29 cellular contexts compared by ENCODE assay signal in genomic region chrX:47634871-47635575, GRCh38. TPM values are rescaled to one million over a fixed set of nuclear protein-coding genes. Genes with fewer than 3 reads are reported as not detected.
DNase-seq lines count a peak whose midpoint lies in the region; ATAC-seq and TF ChIP-seq lines count a peak whose summit lies in the region.
"Had no signal": no experiment of that assay in that cellular context is flagged by ENCODE, and none has a peak within 500 bp of the region (broad histone marks: within the 10 kb centered on the region; RNA-seq: fewer than 3 reads in every experiment).

No MANE protein-coding gene starts in this region.

- ATAC-seq in CD8-positive, alpha-beta T cell, result peak; percentile 68
- peak; percentile 83 for ATAC-seq in activated T-helper 17 cell treated with anti-CD3 and anti-CD28 coated beads, Interleukin-2, amount 50 U/mL, for 72 hours (replicated peaks)
- ATAC-seq in natural killer cell treated with Interleukin-12 subunit alpha and Interleukin-12 subunit beta and Interleukin-15 and Interleukin-18, amount 100 ng/mL, for 72 hours, result peak; percentile 90 to 91
- ATAC-seq in HG03097 (IDR thresholded peaks at IDR 0.05; ENCODE audit: low FRiP score, unreplicated experiment), result no peak
- ATAC-seq: gastroesophageal sphincter, K562, Panc1, T-helper 17 cell had no signal

- peaks cover 35% of the 10 kb centered on the region for H3K36me3 Mint-ChIP-seq in activated naive CD4-positive, alpha-beta T cell treated with anti-CD3 and anti-CD28 coated beads, Interleukin-2, amount 10 ng/mL, durations not matched to agents 7 days and 5 days
- peaks cover 35% of the 10 kb centered on the region for H3K36me3 Mint-ChIP-seq in CD8-positive, alpha-beta T cell
- peaks cover 9% of the 10 kb centered on the region for H3K36me3 Mint-ChIP-seq in activated T-helper 17 cell treated with anti-CD3 and anti-CD28 coated beads, Interleukin-2, amount 50 U/mL, for 72 hours (ENCODE audit: low read depth)
- peaks cover 7% of the 10 kb centered on the region for H3K36me3 Mint-ChIP-seq in natural killer cell treated with Interleukin-12 subunit alpha and Interleukin-12 subunit beta and Interleukin-15 and Interleukin-18, amount 100 ng/mL, for 72 hours

- no peaks in the 10 kb centered on the region for H3K9me3 ChIP-seq in CD8-positive, alpha-beta T cell (ENCODE audit: low read length)
- H3K9me3 ChIP-seq: BE2C, gastroesophageal sphincter, vagina had no signal

- peaks cover 16% of the 10 kb centered on the region for H3K4me1 ChIP-seq in CD8-positive, alpha-beta T cell (ENCODE audit: insufficient read depth, low read length)
- H3K4me1 ChIP-seq: BE2C, gastroesophageal sphincter, tibial artery, vagina had no signal

- H3K4me1 Mint-ChIP-seq in activated naive CD4-positive, alpha-beta T cell treated with anti-CD3 and anti-CD28 coated beads, Interleukin-2, amount 10 ng/mL, durations not matched to agents 7 days and 5 days, result peaks cover 36% of the 10 kb centered on the region
- H3K4me1 Mint-ChIP-seq in CD8-positive, alpha-beta T cell (ENCODE audit: low read depth), result peaks cover 15% of the 10 kb centered on the region
- H3K4me1 Mint-ChIP-seq in activated T-helper 17 cell treated with anti-CD3 and anti-CD28 coated beads, Interleukin-2, amount 50 U/mL, for 72 hours, result peaks cover 10% of the 10 kb centered on the region
- peaks cover 2 to 6% of the 10 kb centered on the region in 2 donors for H3K4me1 Mint-ChIP-seq in natural killer cell treated with Interleukin-12 subunit alpha and Interleukin-12 subunit beta and Interleukin-15 and Interleukin-18, amount 100 ng/mL, for 72 hours (ENCODE audit: low read depth in 2 of 2)
- H3K4me1 Mint-ChIP-seq: nephron had no signal

- intact Hi-C loops in CD8-positive, alpha-beta T cell (cut with DNase I, micrococcal nuclease), result loop anchor here in 1 of 2 experiments (5.0 kb wide), 1 partner anchor 73 kb away; the partner anchor contains the start of gene ARAF

- CTCF ChIA-PET in activated naive CD4-positive, alpha-beta T cell treated with anti-CD3 and anti-CD28 coated beads, Interleukin-2, amount 10 ng/mL, durations not matched to agents 7 days and 5 days (lab: Charles Lee), result no interaction called here
- CTCF ChIA-PET in CD8-positive, alpha-beta T cell (lab: Charles Lee), result no interaction called here

- H3K4me3 Mint-ChIP-seq in activated naive CD4-positive, alpha-beta T cell treated with anti-CD3 and anti-CD28 coated beads, Interleukin-2, amount 10 ng/mL, durations not matched to agents 7 days and 5 days, result no peak overlapping the region
- H3K4me3 Mint-ChIP-seq in CD8-positive, alpha-beta T cell, result no peak overlapping the region
- H3K4me3 Mint-ChIP-seq in activated T-helper 17 cell treated with anti-CD3 and anti-CD28 coated beads, Interleukin-2, amount 50 U/mL, for 72 hours, result no peak overlapping the region
- H3K4me3 Mint-ChIP-seq in natural killer cell treated with Interleukin-12 subunit alpha and Interleukin-12 subunit beta and Interleukin-15 and Interleukin-18, amount 100 ng/mL, for 72 hours, result no peak overlapping the region
- H3K4me3 Mint-ChIP-seq: nephron, T-helper 17 cell had no signal

- no peak for TF ChIP-seq CTCF in CD8-positive, alpha-beta T cell (IDR thresholded peaks at IDR 0.05)

- H3K27me3 Mint-ChIP-seq in activated naive CD4-positive, alpha-beta T cell treated with anti-CD3 and anti-CD28 coated beads, Interleukin-2, amount 10 ng/mL, durations not matched to agents 7 days and 5 days, result no peaks in the 10 kb centered on the region
- H3K27me3 Mint-ChIP-seq in CD8-positive, alpha-beta T cell (ENCODE audit: low read depth), result no peaks in the 10 kb centered on the region
- no peaks in the 10 kb centered on the region for H3K27me3 Mint-ChIP-seq in activated T-helper 17 cell treated with anti-CD3 and anti-CD28 coated beads, Interleukin-2, amount 50 U/mL, for 72 hours
- H3K27me3 Mint-ChIP-seq in natural killer cell treated with Interleukin-12 subunit alpha and Interleukin-12 subunit beta and Interleukin-15 and Interleukin-18, amount 100 ng/mL, for 72 hours, result peaks cover 0 to 13% of the 10 kb centered on the region in 2 donors
- H3K27me3 Mint-ChIP-seq: T-helper 17 cell had no signal

- H3K36me3 ChIP-seq in CD8-positive, alpha-beta T cell (ENCODE audit: insufficient read depth, low read length), result peaks cover 13% of the 10 kb centered on the region

- H3K27me3 ChIP-seq in CD8-positive, alpha-beta T cell (ENCODE audit: insufficient read depth, low read length), result no peaks in the 10 kb centered on the region
- H3K27me3 ChIP-seq: BE2C, brain microvascular endothelial cell, gastroesophageal sphincter, hepatocyte, tibial artery, vagina had no signal

- POLR2A ChIA-PET in CD8-positive, alpha-beta T cell (lab: Charles Lee), result no interaction called here

- no peak overlapping the region for H3K4me3 ChIP-seq in CD8-positive, alpha-beta T cell (ENCODE audit: low read depth, low read length)
- H3K4me3 ChIP-seq: gastroesophageal sphincter, hepatocyte, K562, lung, tibial artery, vagina had no signal

- H3K27ac Mint-ChIP-seq in activated naive CD4-positive, alpha-beta T cell treated with anti-CD3 and anti-CD28 coated beads, Interleukin-2, amount 10 ng/mL, durations not matched to agents 7 days and 5 days, result no peak overlapping the region
- H3K27ac Mint-ChIP-seq in CD8-positive, alpha-beta T cell, result no peak overlapping the region
- no peak overlapping the region for H3K27ac Mint-ChIP-seq in activated T-helper 17 cell treated with anti-CD3 and anti-CD28 coated beads, Interleukin-2, amount 50 U/mL, for 72 hours
- no peak overlapping the region for H3K27ac Mint-ChIP-seq in natural killer cell treated with Interleukin-12 subunit alpha and Interleukin-12 subunit beta and Interleukin-15 and Interleukin-18, amount 100 ng/mL, for 72 hours
- H3K27ac Mint-ChIP-seq: activated T-helper 2 cell treated with anti-CD3 and anti-CD28 coated beads, Interferon-gamma antibody, Interleukin-2, Interleukin-4, amounts not matched to agents 10 μg/mL and 5 μg/mL and 100 μg/mL, durations not matched to agents 14 hours and 24 hours and 36 hours; nephron; T-helper 17 cell had no signal

- peak; percentile 12 for DNase-seq in activated naive CD4-positive, alpha-beta T cell treated with Interleukin-2 at 50 U/mL for 16 hours
- DNase-seq in activated naive CD4-positive, alpha-beta T cell treated with anti-CD3 and anti-CD28 coated beads, Interleukin-2, amount 10 ng/mL, durations not matched to agents 7 days and 5 days, result no peak
- DNase-seq in CD8-positive, alpha-beta T cell, result no peak
- peak; percentile 74 for DNase-seq in natural killer cell treated with Interleukin-12 subunit alpha and Interleukin-12 subunit beta and Interleukin-15 and Interleukin-18, amount 100 ng/mL, for 72 hours (ENCODE audit: low spot score)
- DNase-seq in NCI-H510A (lab: John Stamatoyannopoulos, UW), result no peak
- no peak for DNase-seq in GOT3 (lab: John Stamatoyannopoulos, UW)
- DNase-seq: ACHN, BE2C, brain microvascular endothelial cell, EL, NCI-H1092, NCI-H1694 treated with DMSO at 0.1 percent for 48 hours, NCI-H446, NCI-H774, SHP77, T-helper 17 cell, tibial artery had no signal

- H3K27ac ChIP-seq in CD8-positive, alpha-beta T cell (ENCODE audit: low read depth, low read length), result no peak overlapping the region
- H3K27ac ChIP-seq: brain microvascular endothelial cell, gastroesophageal sphincter, hepatocyte, tibial artery, vagina had no signal

- no peaks in the 10 kb centered on the region for H3K9me3 Mint-ChIP-seq in activated naive CD4-positive, alpha-beta T cell treated with anti-CD3 and anti-CD28 coated beads, Interleukin-2, amount 10 ng/mL, durations not matched to agents 7 days and 5 days
- no peaks in the 10 kb centered on the region for H3K9me3 Mint-ChIP-seq in CD8-positive, alpha-beta T cell
- no peaks in the 10 kb centered on the region for H3K9me3 Mint-ChIP-seq in activated T-helper 17 cell treated with anti-CD3 and anti-CD28 coated beads, Interleukin-2, amount 50 U/mL, for 72 hours
- no peaks in the 10 kb centered on the region for H3K9me3 Mint-ChIP-seq in natural killer cell treated with Interleukin-12 subunit alpha and Interleukin-12 subunit beta and Interleukin-15 and Interleukin-18, amount 100 ng/mL, for 72 hours

RNA-seq across cellular contexts. Expression of gene CFP, which starts 5.3 kb away (rescaled TPM):
- 1 to 10 TPM; 4.8 to 6.2 TPM for total RNA-seq in CD8-positive, alpha-beta T cell
- total RNA-seq in activated T-helper 17 cell treated with anti-CD3 and anti-CD28 coated beads, Interleukin-2, amount 50 U/mL, for 72 hours, result 1 to 10 TPM; 3.2 to 7.6 TPM
- total RNA-seq in natural killer cell treated with Interleukin-12 subunit alpha and Interleukin-12 subunit beta and Interleukin-15 and Interleukin-18, amount 100 ng/mL, for 72 hours, result 1 to 10 TPM in 1 of 2 donors, under 1 TPM in 1; 0.71 to 2.3 TPM
- total RNA-seq: H4 had no signal

RNA-seq across cellular contexts. Expression of gene ELK1, which starts 15.3 kb away (rescaled TPM):
- 10 to 100 TPM; 33.6 to 41.2 TPM for total RNA-seq in CD8-positive, alpha-beta T cell
- total RNA-seq in activated T-helper 17 cell treated with anti-CD3 and anti-CD28 coated beads, Interleukin-2, amount 50 U/mL, for 72 hours, result 10 to 100 TPM; 77.8 to 95.9 TPM
- 10 to 100 TPM; 24.5 to 49.5 TPM for total RNA-seq in natural killer cell treated with Interleukin-12 subunit alpha and Interleukin-12 subunit beta and Interleukin-15 and Interleukin-18, amount 100 ng/mL, for 72 hours

RNA-seq across cellular contexts. Expression of gene SYN1, which starts 15.4 kb away (rescaled TPM):
- under 1 TPM in 1 of 2 experiments, not detected in 1; 0.17 TPM for total RNA-seq in CD8-positive, alpha-beta T cell
- 1 to 10 TPM; 1.0 to 4.3 TPM for total RNA-seq in activated T-helper 17 cell treated with anti-CD3 and anti-CD28 coated beads, Interleukin-2, amount 50 U/mL, for 72 hours
- total RNA-seq in natural killer cell treated with Interleukin-12 subunit alpha and Interleukin-12 subunit beta and Interleukin-15 and Interleukin-18, amount 100 ng/mL, for 72 hours, result under 1 TPM; 0.29 to 0.92 TPM
- total RNA-seq: H4, skeletal muscle tissue had no signal

RNA-seq across cellular contexts. Expression of gene UXT, which starts 24.0 kb away (rescaled TPM):
- total RNA-seq in CD8-positive, alpha-beta T cell, result 100 to 1,000 TPM; 202 TPM
- 100 to 1,000 TPM; 127 to 156 TPM for total RNA-seq in activated T-helper 17 cell treated with anti-CD3 and anti-CD28 coated beads, Interleukin-2, amount 50 U/mL, for 72 hours
- 100 to 1,000 TPM in 1 of 2 donors, 10 to 100 TPM in 1; 80.5 to 113 TPM for total RNA-seq in natural killer cell treated with Interleukin-12 subunit alpha and Interleukin-12 subunit beta and Interleukin-15 and Interleukin-18, amount 100 ng/mL, for 72 hours

RNA-seq across cellular contexts. Expression of gene TIMP1, which starts 52.8 kb away (rescaled TPM):
- total RNA-seq in CD8-positive, alpha-beta T cell, result 10 to 100 TPM; 16.1 to 17.4 TPM
- total RNA-seq in activated T-helper 17 cell treated with anti-CD3 and anti-CD28 coated beads, Interleukin-2, amount 50 U/mL, for 72 hours, result 100 to 1,000 TPM in 1 of 2 donors, 10 to 100 TPM in 1; 56.1 to 302 TPM
- 10 to 100 TPM in 1 of 2 donors, 1 to 10 TPM in 1; 9.1 to 12.5 TPM for total RNA-seq in natural killer cell treated with Interleukin-12 subunit alpha and Interleukin-12 subunit beta and Interleukin-15 and Interleukin-18, amount 100 ng/mL, for 72 hours

Comparison
In these comparisons a context has a peak if more than half of its experiments do, and no peak if none do; other contexts are left out.
1. DNase-seq: peak in activated naive CD4-positive, alpha-beta T cell treated with Interleukin-2 at 50 U/mL for 16 hours (single experiment) and natural killer cell treated with Interleukin-12 subunit alpha and Interleukin-12 subunit beta and Interleukin-15 and Interleukin-18, amount 100 ng/mL, for 72 hours (single experiment); none in activated naive CD4-positive, alpha-beta T cell treated with anti-CD3 and anti-CD28 coated beads, Interleukin-2, amount 10 ng/mL, durations not matched to agents 7 days and 5 days (single experiment), CD8-positive, alpha-beta T cell (0 of 7), NCI-H510A (single experiment) and GOT3 (single experiment).